In the genomic region with DNA sequence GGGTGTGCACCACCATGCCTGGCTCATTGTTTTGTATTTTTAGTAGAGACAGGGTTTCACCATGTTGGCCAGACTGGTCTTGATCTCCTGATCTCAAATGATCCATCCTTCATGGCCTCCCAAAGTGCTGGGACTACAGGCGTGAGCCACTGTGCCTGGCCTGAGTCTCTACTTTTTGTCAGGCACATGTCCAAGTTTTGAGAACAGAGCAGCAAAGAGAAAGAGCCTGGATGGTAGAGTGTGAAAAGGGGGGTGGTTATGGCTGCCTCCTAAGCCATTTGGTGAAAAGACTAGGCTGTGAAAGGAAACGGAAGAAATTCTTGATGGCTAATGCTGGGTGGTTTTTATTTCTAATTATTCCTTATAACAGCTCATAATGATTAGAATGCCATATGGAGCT, we compare ENCODE assay signal across 18 cellular contexts.
A peak's percentile ranks its signal among the peaks of the same experiment; 100 is the strongest.
DNase-seq lines count a peak whose midpoint lies in the region; TF ChIP-seq lines count a peak whose summit lies in the region.
"Had no signal": no experiment of that assay in that cellular context is flagged by ENCODE, and none has a peak within 500 bp of the region (broad histone marks: within the 10 kb centered on the region; RNA-seq: fewer than 3 reads in every experiment).

No MANE protein-coding gene starts in this region.

- no peaks in the 10 kb centered on the region for H4K20me1 ChIP-seq in DOHH2 (ENCODE audit: control insufficient read depth, insufficient read depth, low read depth, low read length)

- H3K9me3 Mint-ChIP-seq in activated naive CD4-positive, alpha-beta T cell treated with anti-CD3 and anti-CD28 coated beads, Interleukin-2, amount 10 ng/mL, durations not matched to agents 7 days and 5 days, result no peaks in the 10 kb centered on the region
- H3K9me3 Mint-ChIP-seq: GM23338, IgD-negative memory B cell had no signal

- no peaks in the 10 kb centered on the region for H3K9me3 ChIP-seq in DOHH2 (ENCODE audit: control insufficient read depth, insufficient read depth, low read length)
- H3K9me3 ChIP-seq: Caco-2, MG63, Peyer's patch had no signal

- POLR2A ChIA-PET in RWPE1 (lab: Yijun Ruan, JAX; ENCODE audit: low non-redundant PET), result no interaction called here

- CTCF ChIA-PET in activated naive CD4-positive, alpha-beta T cell treated with anti-CD3 and anti-CD28 coated beads, Interleukin-2, amount 10 ng/mL, durations not matched to agents 7 days and 5 days (lab: Charles Lee), result interaction anchor here (1.1 kb wide), 1 partner anchor 16 kb away, joined by 3 read pairs; no protein-coding TSS in a partner anchor
- CTCF ChIA-PET in RWPE1 (lab: Yijun Ruan, JAX), result interaction anchor here (0.7 kb wide), 1 partner anchor 284 kb away, joined by 3 read pairs; no protein-coding TSS in a partner anchor

- H3K36me3 ChIP-seq in DOHH2 (ENCODE audit: control insufficient read depth, low read length), result peaks cover 37% of the 10 kb centered on the region
- H3K36me3 ChIP-seq: MG63, Peyer's patch had no signal

- H3K27ac ChIP-seq in DOHH2 (ENCODE audit: low read depth, low read length), result peak overlapping the region; percentile 62; the same call in 1 of the 2 replicates
- H3K27ac ChIP-seq in angular gyrus (ENCODE audit: low read depth, low read length), result peak overlapping the region; percentile 79
- peak overlapping the region; percentile 98 for H3K27ac ChIP-seq in substantia nigra (ENCODE audit: low read depth, low read length, poor library complexity, severe bottlenecking)
- no peak overlapping the region for H3K27ac ChIP-seq in RWPE1
- H3K27ac ChIP-seq: Peyer's patch, SK-N-MC had no signal

- H3K4me3 Mint-ChIP-seq in activated naive CD4-positive, alpha-beta T cell treated with anti-CD3 and anti-CD28 coated beads, Interleukin-2, amount 10 ng/mL, durations not matched to agents 7 days and 5 days, result no peak overlapping the region
- H3K4me3 Mint-ChIP-seq: GM23338, IgD-negative memory B cell had no signal

- no peaks in the 10 kb centered on the region for H3K36me3 Mint-ChIP-seq in activated naive CD4-positive, alpha-beta T cell treated with anti-CD3 and anti-CD28 coated beads, Interleukin-2, amount 10 ng/mL, durations not matched to agents 7 days and 5 days
- H3K36me3 Mint-ChIP-seq: IgD-negative memory B cell had no signal

- peaks cover 99% of the 10 kb centered on the region for H3K4me1 ChIP-seq in DOHH2 (ENCODE audit: control insufficient read depth, low read length)
- H3K4me1 ChIP-seq: Caco-2 had no signal

- H3K27me3 ChIP-seq in DOHH2 (ENCODE audit: control insufficient read depth, low read length), result no peaks in the 10 kb centered on the region
- H3K27me3 ChIP-seq: MG63, Peyer's patch had no signal

- TF ChIP-seq CTCF in DOHH2 (IDR thresholded peaks at IDR 0.05; ENCODE audit: low read depth, low read length, poor library complexity, severe bottlenecking) (no peak), RWPE1 (conservative IDR thresholded peaks at IDR 0.05; ENCODE audit: low read depth) (no peak)

- H3K4me1 Mint-ChIP-seq in activated naive CD4-positive, alpha-beta T cell treated with anti-CD3 and anti-CD28 coated beads, Interleukin-2, amount 10 ng/mL, durations not matched to agents 7 days and 5 days, result peaks cover 3% of the 10 kb centered on the region

- H3K27me3 Mint-ChIP-seq in activated naive CD4-positive, alpha-beta T cell treated with anti-CD3 and anti-CD28 coated beads, Interleukin-2, amount 10 ng/mL, durations not matched to agents 7 days and 5 days, result peaks cover 9% of the 10 kb centered on the region
- H3K27me3 Mint-ChIP-seq: IgD-negative memory B cell had no signal

- no peaks in the 10 kb centered on the region for H3K9me2 ChIP-seq in DOHH2 (replicated peaks; ENCODE audit: control insufficient read depth, low read length)

- peaks cover 69% of the 10 kb centered on the region for H3K79me2 ChIP-seq in DOHH2 (ENCODE audit: control insufficient read depth, low read length)

- H3K4me3 ChIP-seq in DOHH2 (ENCODE audit: low read length), result 0 out of 2 replicates have a peak overlapping the region, but pooled peaks have one; percentile 1
- H3K4me3 ChIP-seq: GM23338, MG63, Peyer's patch, SK-N-MC had no signal

- peaks cover 47% of the 10 kb centered on the region for H3F3A ChIP-seq in DOHH2 (ENCODE audit: control insufficient read depth, insufficient read depth)

- peak; percentile 72 for DNase-seq in medulla oblongata (ENCODE audit: extremely low spot score)
- peak in 8 of 49 donors; percentile 16 to 56 (median 22) for DNase-seq in substantia nigra (lab: John Stamatoyannopoulos, UW)
- no peak for DNase-seq in activated naive CD4-positive, alpha-beta T cell treated with anti-CD3 and anti-CD28 coated beads, Interleukin-2, amount 10 ng/mL, durations not matched to agents 7 days and 5 days
- no peak for DNase-seq in NCI-H2029 (lab: John Stamatoyannopoulos, UW)
- DNase-seq in RWPE1 (ENCODE audit: low spot score), result no peak
- DNase-seq: GF-D8, MG63, NCI-H1048, NCI-H1436 treated with DMSO at 0.1 percent for 48 hours, NCI-H2171, Peyer's patch, SHP77 had no signal

- H3K27ac Mint-ChIP-seq in activated naive CD4-positive, alpha-beta T cell treated with anti-CD3 and anti-CD28 coated beads, Interleukin-2, amount 10 ng/mL, durations not matched to agents 7 days and 5 days, result no peak overlapping the region
- H3K27ac Mint-ChIP-seq: IgD-negative memory B cell had no signal

- peak overlapping the region; percentile 6; the same call in 1 of the 2 replicates for H3K4me2 ChIP-seq in DOHH2 (ENCODE audit: low read length)
- H3K4me2 ChIP-seq: GM23338 had no signal
